Comparison of ENCODE assay signal across 8 cellular contexts in genomic region chr12:51827925-51828818, GRCh38. TPM values are rescaled to one million over a fixed set of nuclear protein-coding genes. Genes with fewer than 3 reads are reported as not detected.
A peak's percentile ranks its signal among the peaks of the same experiment; 100 is the strongest.
DNase-seq lines count a peak whose midpoint lies in the region; ATAC-seq and TF ChIP-seq lines count a peak whose summit lies in the region.

No MANE protein-coding gene starts in this region.

- TF ChIP-seq CTCF in cardiac muscle cell (IDR thresholded peaks at IDR 0.05; ENCODE audit: low read depth, low read length) (no peak), omental fat pad (IDR thresholded peaks at IDR 0.05) (no peak)

- peaks cover 34% of the 10 kb centered on the region for H3K4me1 Mint-ChIP-seq in activated T-helper 1 cell treated with anti-CD3 and anti-CD28 coated beads, Interleukin-12 subunit alpha, Interleukin-12 subunit beta, Interleukin-2, Interleukin-4 antibody, amounts not matched to agents 30 ng/mL and 10 ng/mL and 1 ng/mL, durations not matched to agents 14 hours and 24 hours and 36 hours (ENCODE audit: low read depth)

- peak in 1 of 2 donors; percentile 46 for DNase-seq in cardiac muscle cell (ENCODE audit: low read depth in 1 of 2, low spot score in 1 of 2)
- DNase-seq in Right ventricle myocardium superior = no peak
- DNase-seq in activated T-helper 1 cell treated with anti-CD3 and anti-CD28 coated beads, Interleukin-12 subunit alpha, Interleukin-12 subunit beta, Interleukin-2, Interleukin-4 antibody, amounts not matched to agents 30 ng/mL and 10 ng/mL and 1 ng/mL, durations not matched to agents 14 hours and 24 hours and 36 hours (ENCODE audit: low spot score) = peak; percentile 34
- DNase-seq in lung microvascular endothelial cell (ENCODE audit: low read depth in 2 of 2) = peak; percentile 21 to 69
- DNase-seq in ureter (ENCODE audit: low spot score) = peak; percentile 79
- no peak for DNase-seq in C1 segment of cervical spinal cord (lab: John Stamatoyannopoulos, UW)
- DNase-seq in omental fat pad (ENCODE audit: low spot score) = no peak

- no peaks in the 10 kb centered on the region for H3K36me3 ChIP-seq in cardiac muscle cell

- no peak overlapping the region for H3K4me3 ChIP-seq in cardiac muscle cell

- ATAC-seq in Right ventricle myocardium superior (ENCODE audit: poor library complexity) = no peak
- ATAC-seq in HG03571 (IDR thresholded peaks at IDR 0.05; ENCODE audit: unreplicated experiment) = no peak
- no peak for ATAC-seq in omental fat pad (ENCODE audit: low FRiP score)

- no peaks in the 10 kb centered on the region for H3K9me3 Mint-ChIP-seq in activated T-helper 1 cell treated with anti-CD3 and anti-CD28 coated beads, Interleukin-12 subunit alpha, Interleukin-12 subunit beta, Interleukin-2, Interleukin-4 antibody, amounts not matched to agents 30 ng/mL and 10 ng/mL and 1 ng/mL, durations not matched to agents 14 hours and 24 hours and 36 hours

- no peaks in the 10 kb centered on the region for H3K27me3 ChIP-seq in cardiac muscle cell

- H3K9me3 ChIP-seq in cardiac muscle cell (ENCODE audit: low read depth) = no peaks in the 10 kb centered on the region

- no peaks in the 10 kb centered on the region for H3K4me1 ChIP-seq in cardiac muscle cell (ENCODE audit: low read depth)

- peaks cover 43% of the 10 kb centered on the region for H3K27me3 Mint-ChIP-seq in activated T-helper 1 cell treated with anti-CD3 and anti-CD28 coated beads, Interleukin-12 subunit alpha, Interleukin-12 subunit beta, Interleukin-2, Interleukin-4 antibody, amounts not matched to agents 30 ng/mL and 10 ng/mL and 1 ng/mL, durations not matched to agents 14 hours and 24 hours and 36 hours (ENCODE audit: insufficient read depth)

- intact Hi-C loops in Right ventricle myocardium superior (cut with DNase I) = loop anchor here (10.0 kb wide), 1 partner anchor 403 kb away; the partner anchor contains the start of gene SLC4A8
- intact Hi-C loops in activated T-helper 1 cell treated with anti-CD3 and anti-CD28 coated beads, Interleukin-12 subunit alpha, Interleukin-12 subunit beta, Interleukin-2, Interleukin-4 antibody, amounts not matched to agents 30 ng/mL and 10 ng/mL and 1 ng/mL, durations not matched to agents 14 hours and 24 hours and 36 hours (cut with micrococcal nuclease) = loop anchor here (1.0 to 10.0 kb wide), 4 partner anchors 8 to 1177 kb away; partner anchors contain the start of gene EIF4B

- peak overlapping the region; percentile 23 for H3K27ac ChIP-seq in cardiac muscle cell

- H3K36me3 Mint-ChIP-seq in activated T-helper 1 cell treated with anti-CD3 and anti-CD28 coated beads, Interleukin-12 subunit alpha, Interleukin-12 subunit beta, Interleukin-2, Interleukin-4 antibody, amounts not matched to agents 30 ng/mL and 10 ng/mL and 1 ng/mL, durations not matched to agents 14 hours and 24 hours and 36 hours (ENCODE audit: low read depth) = no peaks in the 10 kb centered on the region

- peak overlapping the region; percentile 83 for H3K27ac Mint-ChIP-seq in activated T-helper 1 cell treated with anti-CD3 and anti-CD28 coated beads, Interleukin-12 subunit alpha, Interleukin-12 subunit beta, Interleukin-2, Interleukin-4 antibody, amounts not matched to agents 30 ng/mL and 10 ng/mL and 1 ng/mL, durations not matched to agents 14 hours and 24 hours and 36 hours

- H3K4me3 Mint-ChIP-seq in activated T-helper 1 cell treated with anti-CD3 and anti-CD28 coated beads, Interleukin-12 subunit alpha, Interleukin-12 subunit beta, Interleukin-2, Interleukin-4 antibody, amounts not matched to agents 30 ng/mL and 10 ng/mL and 1 ng/mL, durations not matched to agents 14 hours and 24 hours and 36 hours = peak overlapping the region; percentile 8

RNA-seq across cellular contexts. Expression of gene FIGNL2, which starts 20.3 kb away (rescaled TPM):
- total RNA-seq in cardiac muscle cell (10.5 and 14.1 TPM in 2 replicates), Right ventricle myocardium superior (0.30 TPM), lung microvascular endothelial cell (0.44 and 0.79 TPM in 2 replicates), ureter (0.91 TPM), omental fat pad (under 1 TPM in 3 of 4 donors, not detected in 1; 0.24 to 0.63 (median 0.63) TPM)
- polyA plus RNA-seq in cardiac muscle cell = 3.0 and 5.0 TPM in 2 replicates
- 0.15 and 0.18 TPM in 2 replicates for total RNA-seq in activated T-helper 1 cell treated with anti-CD3 and anti-CD28 coated beads, Interleukin-12 subunit alpha, Interleukin-12 subunit beta, Interleukin-2, Interleukin-4 antibody, amounts not matched to agents 30 ng/mL and 10 ng/mL and 1 ng/mL, durations not matched to agents 14 hours and 24 hours and 36 hours

RNA-seq across cellular contexts. Expression of gene ANKRD33, which starts 59.7 kb away (rescaled TPM):
- total RNA-seq in cardiac muscle cell (0.30 TPM in 1 of 2 replicates, not detected in the other), Right ventricle myocardium superior (not detected), lung microvascular endothelial cell (0.22 TPM in 1 of 2 replicates, not detected in the other), ureter (not detected), omental fat pad (not detected)
- polyA plus RNA-seq in cardiac muscle cell = 1.2 TPM in 1 of 2 replicates, not detected in the other
- not detected in 2 replicates for total RNA-seq in activated T-helper 1 cell treated with anti-CD3 and anti-CD28 coated beads, Interleukin-12 subunit alpha, Interleukin-12 subunit beta, Interleukin-2, Interleukin-4 antibody, amounts not matched to agents 30 ng/mL and 10 ng/mL and 1 ng/mL, durations not matched to agents 14 hours and 24 hours and 36 hours

Comparison
In these comparisons a context has a peak if more than half of its experiments do, and no peak if none do; other contexts are left out.
1. DNase-seq: peak in activated T-helper 1 cell treated with anti-CD3 and anti-CD28 coated beads, Interleukin-12 subunit alpha, Interleukin-12 subunit beta, Interleukin-2, Interleukin-4 antibody, amounts not matched to agents 30 ng/mL and 10 ng/mL and 1 ng/mL, durations not matched to agents 14 hours and 24 hours and 36 hours (single experiment), lung microvascular endothelial cell (2 of 2) and ureter (single experiment); none in Right ventricle myocardium superior (single experiment), C1 segment of cervical spinal cord (0 of 14) and omental fat pad (single experiment).